In genomic region chr1:33225586-33225985, GRCh38 we compare ENCODE assay signal across 9 cellular contexts.
"Had no signal": no experiment of that assay in that cellular context is flagged by ENCODE, and none has a peak within 500 bp of the region (broad histone marks: within the 10 kb centered on the region; RNA-seq: fewer than 3 reads in every experiment).

No MANE protein-coding gene starts in this region.

- H3K4me2 ChIP-seq: GM23338 had no signal

- H3K4me1 ChIP-seq: HAP-1 had no signal

- H3K9ac ChIP-seq: GM23248 had no signal

- H3K36me3 ChIP-seq: HAP-1 had no signal

- H2AFZ ChIP-seq: GM23248, GM23338 had no signal

- ATAC-seq: GM23338, HCT116 had no signal

- DNase-seq: GM23248, GOT3, H7, H9, HCEC 1CT, HFFc6 had no signal

- H3K9me3 ChIP-seq: HAP-1 had no signal

- H3K4me3 ChIP-seq: GM23248, GM23338, HAP-1 had no signal

- H3K27ac ChIP-seq: GM23248 had no signal
